ENCODE assay signal across 1 cellular context in the genomic region with DNA sequence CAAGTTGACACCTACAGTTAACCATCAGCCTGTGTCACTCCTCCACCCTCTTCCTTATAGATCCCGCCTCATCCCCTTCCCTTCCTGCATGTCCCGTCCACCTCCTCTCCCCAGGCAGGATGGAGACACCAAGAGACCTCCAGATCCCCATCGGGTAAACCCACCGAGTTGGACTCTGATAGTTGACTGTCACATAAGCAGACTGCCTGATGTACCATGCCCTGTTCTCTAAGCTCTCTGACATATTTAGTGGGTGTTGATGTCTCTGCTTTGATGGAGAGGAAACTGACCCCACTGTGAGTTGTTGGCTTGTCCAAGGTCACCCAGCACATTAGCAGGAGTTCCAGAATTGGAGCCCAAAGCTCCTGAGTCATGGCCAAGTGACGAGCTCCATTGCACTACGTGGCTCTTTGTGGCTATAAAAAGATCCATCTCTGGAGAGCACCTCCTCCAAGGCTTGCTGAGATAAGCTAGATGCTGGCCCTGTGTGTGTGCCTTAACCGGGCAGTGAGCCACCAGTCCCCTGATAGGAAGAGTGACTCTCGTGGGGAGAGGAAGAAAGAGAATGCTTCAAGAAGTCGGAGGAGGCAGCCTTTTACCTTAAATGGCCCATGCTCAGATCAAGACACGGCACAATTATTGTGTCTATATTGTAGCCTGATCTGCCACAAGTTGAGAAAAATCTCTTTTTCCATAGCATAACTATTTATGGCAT.
TF ChIP-seq lines count a peak whose summit lies in the region.

No MANE protein-coding gene starts in this region.

TF ChIP-seq in K562, 482 proteins besides CTCF, POLR2A, EP300 and RAD21 (continued from another document and continues in another):
- TF ChIP-seq ZBTB49 (CRISPR knock-in tag; IDR thresholded peaks at IDR 0.05; ENCODE audit: borderline replicate concordance) (no peak), ZC3H4 (CRISPR knock-in tag; IDR thresholded peaks at IDR 0.05; ENCODE audit: borderline replicate concordance) (no peak), BCOR (IDR thresholded peaks at IDR 0.05) (peak; percentile 33; the same call in 1 of the 2 replicates), TAF1 (IDR thresholded peaks at IDR 0.05; ENCODE audit: control insufficient read depth, extremely low read depth, insufficient read depth, low read length, severe bottlenecking) (no peak), ARID3B (CRISPR knock-in tag; IDR thresholded peaks at IDR 0.05; ENCODE audit: borderline replicate concordance) (no peak), ATF2 (CRISPR knock-in tag; IDR thresholded peaks at IDR 0.05) (no peak), DPF2 (IDR thresholded peaks at IDR 0.05) (peak; percentile 83), STAT5B (CRISPR knock-in tag; IDR thresholded peaks at IDR 0.05) (no peak), ZBTB17 (CRISPR knock-in tag; IDR thresholded peaks at IDR 0.05) (no peak), SPI1 (IDR thresholded peaks at IDR 0.05; ENCODE audit: borderline replicate concordance, low read depth, low read length) (no peak), HNRNPK (IDR thresholded peaks at IDR 0.05; ENCODE audit: low read depth, low read length, poor library complexity, severe bottlenecking) (no peak), NRF1 (conservative IDR thresholded peaks at IDR 0.05 in 1 of 2, IDR thresholded peaks at IDR 0.05 in 1 of 2) (peak in 1 of 2 experiments; percentile 51; a peak in 3 of 4 replicates), NFXL1 (CRISPR knock-in tag; IDR thresholded peaks at IDR 0.05) (no peak), MYBL2 (IDR thresholded peaks at IDR 0.05; ENCODE audit: low read depth) (no peak), MYBL2 (CRISPR knock-in tag; IDR thresholded peaks at IDR 0.05; ENCODE audit: borderline replicate concordance) (no peak), PHB2 (IDR thresholded peaks at IDR 0.05; ENCODE audit: low read depth) (no peak), MYNN (IDR thresholded peaks at IDR 0.05) (peak; percentile 78), MYNN (CRISPR knock-in tag; IDR thresholded peaks at IDR 0.05) (no peak), NFE2L1 (tag; IDR thresholded peaks at IDR 0.05; ENCODE audit: borderline replicate concordance, low read depth) (no peak), SMAD1 (IDR thresholded peaks at IDR 0.05; ENCODE audit: low read depth, low read length, partially characterized antibody) (peak; percentile 55), GATAD2A (IDR thresholded peaks at IDR 0.05) (no peak), NCOA1 (IDR thresholded peaks at IDR 0.05; ENCODE audit: low read depth) (peak; percentile 75; the same call in 1 of the 2 replicates), AFF4 (CRISPR knock-in tag; IDR thresholded peaks at IDR 0.05) (peak; percentile 49; the same call in 1 of the 2 replicates), ZKSCAN8 (CRISPR knock-in tag; IDR thresholded peaks at IDR 0.05) (no peak), BRCA1 (IDR thresholded peaks at IDR 0.05) (no peak), BRCA1 (CRISPR knock-in tag; IDR thresholded peaks at IDR 0.05) (no peak), XRCC5 (IDR thresholded peaks at IDR 0.05; ENCODE audit: low read depth, low read length) (no peak), SAFB2 (IDR thresholded peaks at IDR 0.05; ENCODE audit: borderline replicate concordance, low read depth, low read length, severe bottlenecking) (no peak), TBP (optimal IDR thresholded peaks at IDR 0.05; ENCODE audit: low read depth, low read length) (peak; percentile 53), SIN3B (IDR thresholded peaks at IDR 0.05; ENCODE audit: low read depth) (no peak), BMI1 (IDR thresholded peaks at IDR 0.05; ENCODE audit: low read length) (no peak), CSDE1 (IDR thresholded peaks at IDR 0.05) (no peak), DACH1 (IDR thresholded peaks at IDR 0.05; ENCODE audit: partially characterized antibody) (no peak)
- TF ChIP-seq, protein P1, sequence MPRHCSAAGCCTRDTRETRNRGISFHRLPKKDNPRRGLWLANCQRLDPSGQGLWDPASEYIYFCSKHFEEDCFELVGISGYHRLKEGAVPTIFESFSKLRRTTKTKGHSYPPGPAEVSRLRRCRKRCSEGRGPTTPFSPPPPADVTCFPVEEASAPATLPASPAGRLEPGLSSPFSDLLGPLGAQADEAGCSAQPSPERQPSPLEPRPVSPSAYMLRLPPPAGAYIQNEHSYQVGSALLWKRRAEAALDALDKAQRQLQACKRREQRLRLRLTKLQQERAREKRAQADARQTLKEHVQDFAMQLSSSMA (CRISPR knock-in tag; IDR thresholded peaks at IDR 0.05), result no peak
- TF ChIP-seq, protein P2, sequence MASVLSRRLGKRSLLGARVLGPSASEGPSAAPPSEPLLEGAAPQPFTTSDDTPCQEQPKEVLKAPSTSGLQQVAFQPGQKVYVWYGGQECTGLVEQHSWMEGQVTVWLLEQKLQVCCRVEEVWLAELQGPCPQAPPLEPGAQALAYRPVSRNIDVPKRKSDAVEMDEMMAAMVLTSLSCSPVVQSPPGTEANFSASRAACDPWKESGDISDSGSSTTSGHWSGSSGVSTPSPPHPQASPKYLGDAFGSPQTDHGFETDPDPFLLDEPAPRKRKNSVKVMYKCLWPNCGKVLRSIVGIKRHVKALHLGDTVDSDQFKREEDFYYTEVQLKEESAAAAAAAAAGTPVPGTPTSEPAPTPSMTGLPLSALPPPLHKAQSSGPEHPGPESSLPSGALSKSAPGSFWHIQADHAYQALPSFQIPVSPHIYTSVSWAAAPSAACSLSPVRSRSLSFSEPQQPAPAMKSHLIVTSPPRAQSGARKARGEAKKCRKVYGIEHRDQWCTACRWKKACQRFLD (CRISPR knock-in tag; IDR thresholded peaks at IDR 0.05), result peak; percentile 43
- TF ChIP-seq, protein P3, sequence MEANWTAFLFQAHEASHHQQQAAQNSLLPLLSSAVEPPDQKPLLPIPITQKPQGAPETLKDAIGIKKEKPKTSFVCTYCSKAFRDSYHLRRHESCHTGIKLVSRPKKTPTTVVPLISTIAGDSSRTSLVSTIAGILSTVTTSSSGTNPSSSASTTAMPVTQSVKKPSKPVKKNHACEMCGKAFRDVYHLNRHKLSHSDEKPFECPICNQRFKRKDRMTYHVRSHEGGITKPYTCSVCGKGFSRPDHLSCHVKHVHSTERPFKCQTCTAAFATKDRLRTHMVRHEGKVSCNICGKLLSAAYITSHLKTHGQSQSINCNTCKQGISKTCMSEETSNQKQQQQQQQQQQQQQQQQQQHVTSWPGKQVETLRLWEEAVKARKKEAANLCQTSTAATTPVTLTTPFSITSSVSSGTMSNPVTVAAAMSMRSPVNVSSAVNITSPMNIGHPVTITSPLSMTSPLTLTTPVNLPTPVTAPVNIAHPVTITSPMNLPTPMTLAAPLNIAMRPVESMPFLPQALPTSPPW (CRISPR knock-in tag; IDR thresholded peaks at IDR 0.05), result peak; percentile 29; the same call in 1 of the 2 replicates
- TF ChIP-seq, protein P4, sequence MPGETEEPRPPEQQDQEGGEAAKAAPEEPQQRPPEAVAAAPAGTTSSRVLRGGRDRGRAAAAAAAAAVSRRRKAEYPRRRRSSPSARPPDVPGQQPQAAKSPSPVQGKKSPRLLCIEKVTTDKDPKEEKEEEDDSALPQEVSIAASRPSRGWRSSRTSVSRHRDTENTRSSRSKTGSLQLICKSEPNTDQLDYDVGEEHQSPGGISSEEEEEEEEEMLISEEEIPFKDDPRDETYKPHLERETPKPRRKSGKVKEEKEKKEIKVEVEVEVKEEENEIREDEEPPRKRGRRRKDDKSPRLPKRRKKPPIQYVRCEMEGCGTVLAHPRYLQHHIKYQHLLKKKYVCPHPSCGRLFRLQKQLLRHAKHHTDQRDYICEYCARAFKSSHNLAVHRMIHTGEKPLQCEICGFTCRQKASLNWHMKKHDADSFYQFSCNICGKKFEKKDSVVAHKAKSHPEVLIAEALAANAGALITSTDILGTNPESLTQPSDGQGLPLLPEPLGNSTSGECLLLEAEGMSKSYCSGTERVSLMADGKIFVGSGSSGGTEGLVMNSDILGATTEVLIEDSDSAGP (CRISPR knock-in tag; IDR thresholded peaks at IDR 0.05), result no peak
- TF ChIP-seq, protein P5, sequence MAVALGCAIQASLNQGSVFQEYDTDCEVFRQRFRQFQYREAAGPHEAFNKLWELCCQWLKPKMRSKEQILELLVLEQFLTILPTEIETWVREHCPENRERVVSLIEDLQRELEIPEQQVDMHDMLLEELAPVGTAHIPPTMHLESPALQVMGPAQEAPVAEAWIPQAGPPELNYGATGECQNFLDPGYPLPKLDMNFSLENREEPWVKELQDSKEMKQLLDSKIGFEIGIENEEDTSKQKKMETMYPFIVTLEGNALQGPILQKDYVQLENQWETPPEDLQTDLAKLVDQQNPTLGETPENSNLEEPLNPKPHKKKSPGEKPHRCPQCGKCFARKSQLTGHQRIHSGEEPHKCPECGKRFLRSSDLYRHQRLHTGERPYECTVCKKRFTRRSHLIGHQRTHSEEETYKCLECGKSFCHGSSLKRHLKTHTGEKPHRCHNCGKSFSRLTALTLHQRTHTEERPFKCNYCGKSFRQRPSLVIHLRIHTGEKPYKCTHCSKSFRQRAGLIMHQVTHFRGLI (CRISPR knock-in tag; IDR thresholded peaks at IDR 0.05), result no peak
- TF ChIP-seq, protein P6, sequence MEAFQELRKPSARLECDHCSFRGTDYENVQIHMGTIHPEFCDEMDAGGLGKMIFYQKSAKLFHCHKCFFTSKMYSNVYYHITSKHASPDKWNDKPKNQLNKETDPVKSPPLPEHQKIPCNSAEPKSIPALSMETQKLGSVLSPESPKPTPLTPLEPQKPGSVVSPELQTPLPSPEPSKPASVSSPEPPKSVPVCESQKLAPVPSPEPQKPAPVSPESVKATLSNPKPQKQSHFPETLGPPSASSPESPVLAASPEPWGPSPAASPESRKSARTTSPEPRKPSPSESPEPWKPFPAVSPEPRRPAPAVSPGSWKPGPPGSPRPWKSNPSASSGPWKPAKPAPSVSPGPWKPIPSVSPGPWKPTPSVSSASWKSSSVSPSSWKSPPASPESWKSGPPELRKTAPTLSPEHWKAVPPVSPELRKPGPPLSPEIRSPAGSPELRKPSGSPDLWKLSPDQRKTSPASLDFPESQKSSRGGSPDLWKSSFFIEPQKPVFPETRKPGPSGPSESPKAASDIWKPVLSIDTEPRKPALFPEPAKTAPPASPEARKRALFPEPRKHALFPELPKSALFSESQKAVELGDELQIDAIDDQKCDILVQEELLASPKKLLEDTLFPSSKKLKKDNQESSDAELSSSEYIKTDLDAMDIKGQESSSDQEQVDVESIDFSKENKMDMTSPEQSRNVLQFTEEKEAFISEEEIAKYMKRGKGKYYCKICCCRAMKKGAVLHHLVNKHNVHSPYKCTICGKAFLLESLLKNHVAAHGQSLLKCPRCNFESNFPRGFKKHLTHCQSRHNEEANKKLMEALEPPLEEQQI (IDR thresholded peaks at IDR 0.05), result no peak
